ENCODE assay signal across 10 cellular contexts in the genomic region with DNA sequence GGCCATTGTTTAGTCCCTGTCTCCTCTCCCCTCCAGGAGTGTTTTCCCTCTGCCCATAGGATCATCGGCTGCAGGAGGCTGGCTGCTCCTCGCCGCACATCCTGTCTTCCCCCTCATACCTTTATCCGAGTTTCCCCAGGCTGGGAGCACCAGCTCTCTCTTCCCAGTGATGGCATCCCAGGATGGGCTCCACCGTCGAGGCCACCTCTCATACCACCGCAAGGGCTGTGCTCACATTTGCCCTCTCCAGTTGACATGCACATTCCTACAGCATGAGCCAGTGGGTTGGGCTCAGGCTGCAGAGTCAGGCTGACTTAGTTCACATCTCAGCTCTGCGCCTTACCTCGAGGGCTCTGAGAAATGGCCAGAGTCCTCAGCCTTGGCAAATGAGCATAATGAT. TPM values are rescaled to one million over a fixed set of nuclear protein-coding genes. Genes with fewer than 3 reads are reported as not detected.
DNase-seq lines count a peak whose midpoint lies in the region; ATAC-seq, FAIRE-seq and TF ChIP-seq lines count a peak whose summit lies in the region.
"Had no signal": no experiment of that assay in that cellular context is flagged by ENCODE, and none has a peak within 500 bp of the region (broad histone marks: within the 10 kb centered on the region; RNA-seq: fewer than 3 reads in every experiment).

No MANE protein-coding gene starts in this region.

- no peaks in the 10 kb centered on the region for H3K27me3 ChIP-seq in BE2C
- H3K27me3 ChIP-seq: vagina had no signal

- H3K27me3 Mint-ChIP-seq in activated T-helper 17 cell treated with anti-CD3 and anti-CD28 coated beads, Interleukin-2, amount 50 U/mL, for 72 hours = no peaks in the 10 kb centered on the region
- no peaks in the 10 kb centered on the region for H3K27me3 Mint-ChIP-seq in activated T-cell treated with anti-CD3 and anti-CD28 coated beads, Interleukin-2, amount 50 U/mL, for 24 hours

- TF ChIP-seq POLR2A in H54 (IDR thresholded peaks at IDR 0.05; ENCODE audit: low read depth, low read length) = no peak

- H3K9me3 ChIP-seq in BE2C = no peaks in the 10 kb centered on the region
- H3K9me3 ChIP-seq: vagina had no signal

- no peaks in the 10 kb centered on the region for H3K4me1 ChIP-seq in BE2C

- H3K36me3 ChIP-seq in BE2C = no peaks in the 10 kb centered on the region
- H3K36me3 ChIP-seq: vagina had no signal

- H3K9me3 Mint-ChIP-seq in activated T-helper 17 cell treated with anti-CD3 and anti-CD28 coated beads, Interleukin-2, amount 50 U/mL, for 72 hours = no peaks in the 10 kb centered on the region
- no peaks in the 10 kb centered on the region for H3K9me3 Mint-ChIP-seq in activated T-cell treated with anti-CD3 and anti-CD28 coated beads, Interleukin-2, amount 50 U/mL, for 24 hours

- TF ChIP-seq CTCF in BE2C (IDR thresholded peaks at IDR 0.05; ENCODE audit: low read depth, low read length) = no peak

- peak overlapping the region; percentile 80 for H3K4me3 Mint-ChIP-seq in activated T-helper 17 cell treated with anti-CD3 and anti-CD28 coated beads, Interleukin-2, amount 50 U/mL, for 72 hours
- H3K4me3 Mint-ChIP-seq in activated T-cell treated with anti-CD3 and anti-CD28 coated beads, Interleukin-2, amount 50 U/mL, for 24 hours = no peak overlapping the region

- FAIRE-seq in H54 (lab: Jason Lieb, UNC) = peak; percentile 91

- H3K4me1 Mint-ChIP-seq in activated T-helper 17 cell treated with anti-CD3 and anti-CD28 coated beads, Interleukin-2, amount 50 U/mL, for 72 hours = peaks cover 37% of the 10 kb centered on the region
- H3K4me1 Mint-ChIP-seq in activated T-cell treated with anti-CD3 and anti-CD28 coated beads, Interleukin-2, amount 50 U/mL, for 24 hours (ENCODE audit: low read depth) = peaks cover 38% of the 10 kb centered on the region

- H3K36me3 Mint-ChIP-seq in activated T-helper 17 cell treated with anti-CD3 and anti-CD28 coated beads, Interleukin-2, amount 50 U/mL, for 72 hours (ENCODE audit: low read depth) = no peaks in the 10 kb centered on the region
- H3K36me3 Mint-ChIP-seq in activated T-cell treated with anti-CD3 and anti-CD28 coated beads, Interleukin-2, amount 50 U/mL, for 24 hours (ENCODE audit: low read depth) = no peaks in the 10 kb centered on the region

- H3K27ac Mint-ChIP-seq in activated T-helper 17 cell treated with anti-CD3 and anti-CD28 coated beads, Interleukin-2, amount 50 U/mL, for 72 hours = peak overlapping the region; percentile 21
- H3K27ac Mint-ChIP-seq in activated T-cell treated with anti-CD3 and anti-CD28 coated beads, Interleukin-2, amount 50 U/mL, for 24 hours = no peak overlapping the region

- ATAC-seq in activated T-helper 17 cell treated with anti-CD3 and anti-CD28 coated beads, Interleukin-2, amount 50 U/mL, for 72 hours (replicated peaks) = no peak
- ATAC-seq in GM21619 (IDR thresholded peaks at IDR 0.05; ENCODE audit: unreplicated experiment) = no peak

- H3K4me3 ChIP-seq in BE2C (ENCODE audit: low read depth, low read length) = no peak overlapping the region
- H3K4me3 ChIP-seq: vagina had no signal

- DNase-seq in A172 (ENCODE audit: low spot score) (peak; percentile 92), H54 (ENCODE audit: insufficient read length, low spot score) (peak; percentile 91), iris pigment epithelial cell (ENCODE audit: low read depth) (peak; percentile 86), BE2C (no peak)
- no peak for DNase-seq in stimulated activated naive CD4-positive, alpha-beta T cell treated with Interleukin-2 at 50 U/mL for 16 hours (lab: John Stamatoyannopoulos, UW)
- no peak for DNase-seq in activated T-cell treated with anti-CD3 and anti-CD28 coated beads, Interleukin-2, amount 50 U/mL, for 24 hours
- DNase-seq: NK-92 treated with Interleukin-12 subunit alpha and Interleukin-12 subunit beta, amount 100 ng/mL, for 24 hours had no signal

RNA-seq across cellular contexts. Expression of a gene that starts 12.1 kb away (rescaled TPM):
- total RNA-seq in A172 (2014; rRNA removed; shearing (Covaris generic)) = 22.7 and 35.3 TPM in 2 replicates
- under 1 TPM; 0.19 to 0.42 TPM for total RNA-seq in activated T-helper 17 cell treated with anti-CD3 and anti-CD28 coated beads, Interleukin-2, amount 50 U/mL, for 72 hours
- polyA plus RNA-seq in BE2C (2012; ENCODE audit: insufficient read depth, insufficient read length, low read depth) = not detected

RNA-seq across cellular contexts. Expression of a gene that starts 46.0 kb away (rescaled TPM):
- 128 and 152 TPM in 2 replicates for total RNA-seq in A172 (2014; rRNA removed; shearing (Covaris generic))
- 100 to 1,000 TPM; 216 to 221 TPM for total RNA-seq in activated T-helper 17 cell treated with anti-CD3 and anti-CD28 coated beads, Interleukin-2, amount 50 U/mL, for 72 hours
- 158 TPM for polyA plus RNA-seq in BE2C (2012; ENCODE audit: insufficient read depth, insufficient read length, low read depth)

RNA-seq across cellular contexts. Expression of a gene that starts 52.2 kb away (rescaled TPM):
- total RNA-seq in A172 (2014; rRNA removed; shearing (Covaris generic)) = 60.9 and 72.7 TPM in 2 replicates
- total RNA-seq in activated T-helper 17 cell treated with anti-CD3 and anti-CD28 coated beads, Interleukin-2, amount 50 U/mL, for 72 hours = 10 to 100 TPM; 38.9 to 65.4 TPM
- polyA plus RNA-seq in BE2C (2012; ENCODE audit: insufficient read depth, insufficient read length, low read depth) = 42.0 TPM

Comparison
In these comparisons a context has a peak if more than half of its experiments do, and no peak if none do; other contexts are left out.
1. DNase-seq: peak in A172 (single experiment), H54 (single experiment) and iris pigment epithelial cell (single experiment); none in stimulated activated naive CD4-positive, alpha-beta T cell treated with Interleukin-2 at 50 U/mL for 16 hours (single experiment), activated T-cell treated with anti-CD3 and anti-CD28 coated beads, Interleukin-2, amount 50 U/mL, for 24 hours (single experiment) and BE2C (single experiment).
2. RNA of a gene that starts 12.1 kb away (total RNA-seq): 22.7 to 35.3 TPM in A172; 0.19 to 0.42 TPM in activated T-helper 17 cell treated with anti-CD3 and anti-CD28 coated beads, Interleukin-2, amount 50 U/mL, for 72 hours; every median in the first group is over 10 times any median in the second.